23 cellular contexts compared by ENCODE assay signal in the genomic region with DNA sequence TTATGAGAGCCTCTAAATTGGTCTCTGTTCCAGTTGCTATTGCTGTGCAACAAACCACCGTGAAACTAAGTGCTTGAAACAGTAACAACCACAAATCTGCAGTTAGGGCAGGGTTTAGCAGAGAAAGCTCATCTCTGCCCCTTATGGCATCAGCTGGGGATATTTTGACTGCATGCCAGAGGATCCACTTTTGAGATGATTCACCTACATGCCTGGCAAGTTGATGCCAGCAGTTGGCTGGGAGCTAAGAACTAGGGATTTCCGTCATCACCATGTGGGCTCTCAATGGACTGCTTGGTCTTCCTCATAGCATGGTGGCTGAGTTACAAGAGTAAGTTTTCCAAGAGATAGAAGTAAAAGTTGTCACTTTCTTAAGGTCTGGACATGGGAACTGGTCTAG. TPM values are rescaled to one million over a fixed set of nuclear protein-coding genes. Genes with fewer than 3 reads are reported as not detected.
DNase-seq lines count a peak whose midpoint lies in the region; ATAC-seq, FAIRE-seq and TF ChIP-seq lines count a peak whose summit lies in the region.
"Had no signal": no experiment of that assay in that cellular context is flagged by ENCODE, and none has a peak within 500 bp of the region (broad histone marks: within the 10 kb centered on the region; RNA-seq: fewer than 3 reads in every experiment).

No MANE protein-coding gene starts in this region.

- CTCF ChIA-PET in MCF 10A (lab: Yijun Ruan, JAX) = interaction anchor here (0.7 to 1.1 kb wide), 4 partner anchors 9 to 255 kb away, joined by 3 to 4 read pairs (median 3); no protein-coding TSS in a partner anchor

- no peaks in the 10 kb centered on the region for H3K27me3 Mint-ChIP-seq in MCF 10A (ENCODE audit: insufficient read depth, unreplicated experiment)
- H3K27me3 Mint-ChIP-seq in stimulated activated naive CD8-positive, alpha-beta T cell treated with anti-CD3 and anti-CD28 coated beads, Interleukin-15, amount 100 ng/mL, for 72 hours = no peaks in the 10 kb centered on the region
- H3K27me3 Mint-ChIP-seq: activated CD4-positive, alpha-beta T cell treated with anti-CD3 and anti-CD28 coated beads, Interleukin-2, amount 10 ng/mL, durations not matched to agents 7 days and 5 days had no signal

- no peak overlapping the region for H3K4me3 ChIP-seq in breast epithelium
- no peak overlapping the region for H3K4me3 ChIP-seq in bronchial epithelial cell (ENCODE audit: low read depth, low read length)
- H3K4me3 ChIP-seq: esophagus muscularis mucosa, lower lobe of right lung, right atrium auricular region had no signal

- H3K9me3 Mint-ChIP-seq in MCF 10A (ENCODE audit: unreplicated experiment) = peaks cover 8% of the 10 kb centered on the region
- no peaks in the 10 kb centered on the region for H3K9me3 Mint-ChIP-seq in stimulated activated naive CD8-positive, alpha-beta T cell treated with anti-CD3 and anti-CD28 coated beads, Interleukin-15, amount 100 ng/mL, for 72 hours
- H3K9me3 Mint-ChIP-seq: activated CD4-positive, alpha-beta T cell treated with anti-CD3 and anti-CD28 coated beads, Interleukin-2, amount 10 ng/mL, durations not matched to agents 7 days and 5 days had no signal

- no peak for FAIRE-seq in bronchial epithelial cell (lab: Jason Lieb, UNC)
- FAIRE-seq in urothelium cell line (lab: Jason Lieb, UNC) = no peak

- H3K4me1 Mint-ChIP-seq in MCF 10A (ENCODE audit: insufficient read depth, unreplicated experiment) = no peaks in the 10 kb centered on the region
- H3K4me1 Mint-ChIP-seq in stimulated activated naive CD8-positive, alpha-beta T cell treated with anti-CD3 and anti-CD28 coated beads, Interleukin-15, amount 100 ng/mL, for 72 hours = no peaks in the 10 kb centered on the region
- H3K4me1 Mint-ChIP-seq: activated CD4-positive, alpha-beta T cell treated with anti-CD3 and anti-CD28 coated beads, Interleukin-2, amount 10 ng/mL, durations not matched to agents 7 days and 5 days; CD14-positive monocyte had no signal

- intact Hi-C loops in MCF 10A (cut with micrococcal nuclease) (no loop called here), breast epithelium (cut with DNase I; ENCODE audit: low total_unique reads) (no loop called here)

- no peaks in the 10 kb centered on the region for H3K36me3 Mint-ChIP-seq in MCF 10A (ENCODE audit: insufficient read depth, unreplicated experiment)
- H3K36me3 Mint-ChIP-seq: CD14-positive monocyte had no signal

- no peak overlapping the region for H3K27ac ChIP-seq in breast epithelium
- H3K27ac ChIP-seq: esophagus muscularis mucosa, KMS-11, lower lobe of right lung, right atrium auricular region had no signal

- DNase-seq in MCF 10A (ENCODE audit: unreplicated experiment) = peak; percentile 83
- no peak for DNase-seq in breast epithelium (ENCODE audit: low spot score in 2 of 2)
- peak; percentile 78 for DNase-seq in NCI-H446 treated with DMSO at 0.1 percent for 48 hours (lab: John Stamatoyannopoulos, UW)
- DNase-seq in bronchial epithelial cell (ENCODE audit: low read depth) = peak; percentile 77
- DNase-seq in urothelium cell line (ENCODE audit: low spot score) = peak; percentile 25
- no peak for DNase-seq in left lobe of liver (ENCODE audit: low spot score)
- DNase-seq in SK-N-DZ (ENCODE audit: low spot score) = no peak
- no peak for DNase-seq in stimulated activated naive CD8-positive, alpha-beta T cell treated with anti-CD3 and anti-CD28 coated beads, Interleukin-15, amount 100 ng/mL, for 72 hours
- DNase-seq: activated CD4-positive, alpha-beta T cell treated with anti-CD3 and anti-CD28 coated beads, Interleukin-2, amount 10 ng/mL, durations not matched to agents 7 days and 5 days; activated effector memory CD4-positive, alpha-beta T cell treated with anti-CD3 and anti-CD28 coated beads, Interleukin-2, amount 50 U/mL, for 16 hours; central memory CD4-positive, alpha-beta T cell; DMS153; glutamatergic neuron; lower lobe of right lung; NCI-H1092; NK-92 treated with Interleukin-12 subunit alpha and Interleukin-12 subunit beta, amount 100 ng/mL, for 24 hours; occipital lobe; RPMI8226; SW 1271 had no signal

- no peak for ATAC-seq in left lobe of liver
- ATAC-seq in stimulated activated naive CD8-positive, alpha-beta T cell treated with anti-CD3 and anti-CD28 coated beads, Interleukin-15, amount 100 ng/mL, for 72 hours = no peak
- ATAC-seq: lower lobe of right lung had no signal

- no peaks in the 10 kb centered on the region for H3K4me1 ChIP-seq in breast epithelium
- H3K4me1 ChIP-seq: lower lobe of right lung had no signal

- H3K27me3 ChIP-seq in breast epithelium (no peaks in the 10 kb centered on the region), bronchial epithelial cell (ENCODE audit: control insufficient read depth, insufficient read depth, low read length) (no peaks in the 10 kb centered on the region)
- H3K27me3 ChIP-seq: esophagus muscularis mucosa, right atrium auricular region had no signal

- no peak for TF ChIP-seq POLR2A in breast epithelium (IDR thresholded peaks at IDR 0.05)

- TF ChIP-seq CTCF in MCF 10A (IDR thresholded peaks at IDR 0.05; ENCODE audit: unreplicated experiment) = no peak
- TF ChIP-seq CTCF in breast epithelium (IDR thresholded peaks at IDR 0.05) = no peak
- no peak for TF ChIP-seq CTCF in bronchial epithelial cell (IDR thresholded peaks at IDR 0.05; ENCODE audit: insufficient read depth, low read length, severe bottlenecking)

- no peaks in the 10 kb centered on the region for H3K9me3 ChIP-seq in breast epithelium
- H3K9me3 ChIP-seq: esophagus muscularis mucosa, lower lobe of right lung, right atrium auricular region had no signal

- H3K36me3 ChIP-seq in breast epithelium (no peaks in the 10 kb centered on the region), bronchial epithelial cell (ENCODE audit: control insufficient read depth, insufficient read depth, low read length) (no peaks in the 10 kb centered on the region)
- H3K36me3 ChIP-seq: lower lobe of right lung, right atrium auricular region had no signal

- H3K4me3 Mint-ChIP-seq in MCF 10A (ENCODE audit: unreplicated experiment) = no peak overlapping the region
- H3K4me3 Mint-ChIP-seq in stimulated activated naive CD8-positive, alpha-beta T cell treated with anti-CD3 and anti-CD28 coated beads, Interleukin-15, amount 100 ng/mL, for 72 hours = no peak overlapping the region
- H3K4me3 Mint-ChIP-seq: activated CD4-positive, alpha-beta T cell treated with anti-CD3 and anti-CD28 coated beads, Interleukin-2, amount 10 ng/mL, durations not matched to agents 7 days and 5 days; CD14-positive monocyte had no signal

- POLR2A ChIA-PET in MCF 10A (lab: Yijun Ruan, JAX) = no interaction called here

- no peak overlapping the region for H3K27ac Mint-ChIP-seq in MCF 10A (ENCODE audit: low read depth, unreplicated experiment)
- no peak overlapping the region for H3K27ac Mint-ChIP-seq in stimulated activated naive CD8-positive, alpha-beta T cell treated with anti-CD3 and anti-CD28 coated beads, Interleukin-15, amount 100 ng/mL, for 72 hours
- H3K27ac Mint-ChIP-seq: activated CD4-positive, alpha-beta T cell treated with anti-CD3 and anti-CD28 coated beads, Interleukin-2, amount 10 ng/mL, durations not matched to agents 7 days and 5 days; CD14-positive monocyte had no signal

- BruUV-seq in MCF 10A (replicated peaks; lab: Mats Ljungman, UMichigan) = no TSS peak

RNA-seq across cellular contexts. Expression of a gene that starts 35.1 kb away (rescaled TPM):
- total RNA-seq in MCF 10A (2022) = 0.22 and 0.91 TPM in 2 replicates
- 10 to 100 TPM in 2 of 3 donors, 1 to 10 TPM in 1; 9.4 to 17.7 (median 13.0) TPM for total RNA-seq in breast epithelium
- 1.6 and 2.0 TPM in 2 replicates for total RNA-seq in bronchial epithelial cell
- 0.23 TPM for total RNA-seq in left lobe of liver
- 11.7 and 28.5 TPM in 2 replicates for polyA plus RNA-seq in SK-N-DZ (2014; cell fraction: cytosol; rRNA removed)
- 13.1 and 16.2 TPM in 2 replicates for polyA plus RNA-seq in SK-N-DZ (2014; cell fraction: nucleus; rRNA removed)
- total RNA-seq: activated CD4-positive, alpha-beta T cell treated with anti-CD3 and anti-CD28 coated beads, Interleukin-2, amount 10 ng/mL, durations not matched to agents 7 days and 5 days had no signal
- polyA plus RNA-seq: CD14-positive monocyte had no signal

Comparison
In these comparisons a context has a peak if more than half of its experiments do, and no peak if none do; other contexts are left out.
1. DNase-seq: peak in MCF 10A (single experiment), NCI-H446 treated with DMSO at 0.1 percent for 48 hours (single experiment), bronchial epithelial cell (single experiment) and urothelium cell line (single experiment); none in breast epithelium (0 of 2), left lobe of liver (single experiment), SK-N-DZ (single experiment) and stimulated activated naive CD8-positive, alpha-beta T cell treated with anti-CD3 and anti-CD28 coated beads, Interleukin-15, amount 100 ng/mL, for 72 hours (0 of 2).